ENCODE assay signal across 1 cellular context in the genomic region with DNA sequence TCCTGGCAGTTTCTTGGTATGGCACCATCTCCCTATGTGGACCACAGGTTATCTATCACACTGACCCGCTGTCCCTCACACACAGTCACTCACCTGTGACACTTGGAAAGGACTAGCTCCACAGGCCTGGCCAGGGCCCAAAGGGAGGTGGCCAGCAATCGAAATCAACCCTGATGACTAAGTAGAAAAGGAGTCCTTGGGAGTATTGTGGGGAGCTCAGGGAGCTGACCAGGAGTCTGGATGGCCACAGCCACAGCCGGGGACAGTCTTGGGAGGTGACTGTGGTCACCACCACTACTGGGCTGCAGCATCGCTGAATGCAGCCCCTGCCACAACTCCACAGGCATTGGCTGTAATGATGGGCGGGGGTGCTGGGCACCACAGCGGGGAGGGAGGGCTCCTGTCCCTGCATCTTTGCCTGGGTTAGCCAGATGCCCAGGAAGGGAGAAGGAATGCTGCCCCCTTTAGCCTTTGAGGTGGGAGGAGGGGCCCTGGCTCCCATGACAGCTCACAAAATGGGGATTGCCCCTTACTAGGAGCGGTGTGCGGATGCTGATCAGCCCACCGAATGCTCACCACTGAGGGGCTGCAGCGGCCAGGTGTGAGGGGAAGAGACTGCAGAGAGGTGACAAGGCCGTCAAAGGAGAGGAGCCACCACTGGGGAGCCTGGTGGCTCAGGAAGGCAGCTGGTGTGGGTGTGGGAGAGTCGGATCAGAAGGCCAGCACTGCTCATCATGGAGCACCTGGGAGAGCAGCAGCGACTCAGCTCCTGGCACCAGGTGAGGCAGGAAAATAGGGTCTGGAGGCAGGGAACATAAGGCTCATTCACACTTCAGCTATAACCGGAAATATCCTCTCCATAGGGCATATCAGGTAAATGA.
TF ChIP-seq lines count a peak whose summit lies in the region.

No MANE protein-coding gene starts in this region.

TF ChIP-seq in IMR-90, 13 proteins besides CTCF, POLR2A, EP300 and RAD21 (continued from another document):
- TF ChIP-seq FOS (IDR thresholded peaks at IDR 0.05; ENCODE audit: low read depth, low read length) (no peak), NFE2L2 (IDR thresholded peaks at IDR 0.05; ENCODE audit: low read depth, low read length) (no peak)
